Comparison of ENCODE assay signal across 13 cellular contexts in the genomic region with DNA sequence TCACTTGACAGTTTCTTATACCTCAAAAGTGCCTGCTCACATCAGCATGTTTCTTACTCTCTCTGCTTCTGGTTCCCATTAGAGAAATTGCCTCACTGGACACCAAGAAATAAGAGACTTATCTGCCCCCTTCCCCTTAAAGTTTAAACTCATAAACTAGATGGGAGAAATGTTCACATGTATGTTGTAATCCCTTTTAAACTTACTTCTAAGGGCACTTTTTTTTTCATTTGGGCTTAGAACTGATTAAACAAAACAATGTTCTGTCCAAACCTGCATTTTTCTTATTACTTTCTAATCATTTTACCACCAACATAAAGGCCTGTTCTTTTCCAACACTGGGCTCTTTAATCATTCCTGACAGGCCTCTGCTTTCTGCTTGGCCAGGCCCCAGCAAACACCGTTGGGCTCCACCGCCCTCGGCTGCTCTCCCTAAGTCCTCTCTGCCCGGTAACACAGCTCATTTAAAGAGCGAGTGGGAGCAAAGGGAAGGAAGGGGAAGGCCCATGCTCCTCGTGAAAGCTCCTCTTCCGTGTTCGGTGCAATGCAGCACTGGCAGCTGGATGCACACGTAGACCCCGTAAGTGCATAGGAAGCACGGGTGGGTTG. TPM values are rescaled to one million over a fixed set of nuclear protein-coding genes. Genes with fewer than 3 reads are reported as not detected.
DNase-seq lines count a peak whose midpoint lies in the region; ATAC-seq and TF ChIP-seq lines count a peak whose summit lies in the region.
"Had no signal": no experiment of that assay in that cellular context is flagged by ENCODE, and none has a peak within 500 bp of the region (broad histone marks: within the 10 kb centered on the region; RNA-seq: fewer than 3 reads in every experiment).

No MANE protein-coding gene starts in this region.

- peaks cover 16% of the 10 kb centered on the region for H3K4me1 ChIP-seq in ovary (ENCODE audit: insufficient read depth)
- H3K4me1 ChIP-seq: gastrocnemius medialis had no signal

- no peak for TF ChIP-seq CTCF in ovary (IDR thresholded peaks at IDR 0.05)

- H3K27me3 ChIP-seq in ovary, result no peaks in the 10 kb centered on the region

- no peak overlapping the region for H3K4me3 ChIP-seq in ovary
- H3K4me3 ChIP-seq: gastrocnemius medialis had no signal

- no peak for TF ChIP-seq POLR2A in ovary (IDR thresholded peaks at IDR 0.05)

- no peaks in the 10 kb centered on the region for H3K36me3 ChIP-seq in ovary
- H3K36me3 ChIP-seq: gastrocnemius medialis had no signal

- 3 to 8% (median 5%) methylated on average over 11 of the region's 11 CpGs for WGBS in ovary, 3 donors

- DNase-seq in COLO668 (lab: John Stamatoyannopoulos, UW; ENCODE audit: unreplicated experiment), result peak; percentile 60
- DNase-seq in SK-N-DZ (ENCODE audit: low spot score), result peak; percentile 85
- DNase-seq in fibroblast of the conjunctiva (ENCODE audit: low read depth), result peak; percentile 46
- DNase-seq in ovary, result peak; percentile 54 to 78 (median 65)
- no peak for DNase-seq in globus pallidus (ENCODE audit: low spot score)
- no peak for DNase-seq in superior temporal gyrus (ENCODE audit: extremely low spot score)
- DNase-seq: activated T-cell treated with anti-CD3 and anti-CD28 coated beads, Interleukin-2, amount 50 U/mL, for 24 hours; gastrocnemius medialis had no signal

- intact Hi-C loops in ovary (cut with DNase I), result loop anchor here in 1 of 4 donors (5.0 kb wide), 1 partner anchor 51 kb away; no protein-coding TSS in a partner anchor

- ATAC-seq in GM21737 (IDR thresholded peaks at IDR 0.05; ENCODE audit: unreplicated experiment) (no peak), HG03135 (IDR thresholded peaks at IDR 0.05; ENCODE audit: unreplicated experiment) (no peak)
- ATAC-seq: gastrocnemius medialis, Panc1 had no signal

- no peak for TF ChIP-seq EP300 in ovary (IDR thresholded peaks at IDR 0.05)

- H3K9me3 ChIP-seq in ovary, result no peaks in the 10 kb centered on the region
- H3K9me3 ChIP-seq: gastrocnemius medialis had no signal

- peak overlapping the region in 1 of 2 donors; percentile 51 for H3K27ac ChIP-seq in ovary
- H3K27ac ChIP-seq: gastrocnemius medialis had no signal

RNA-seq across cellular contexts. Expression of a gene that starts 53.4 kb away (rescaled TPM):
- polyA plus RNA-seq in SK-N-DZ (2014; cell fraction: cytosol; rRNA removed), result not detected in 2 replicates
- polyA plus RNA-seq in SK-N-DZ (2014; cell fraction: nucleus; rRNA removed), result 0.06 TPM in 1 of 2 replicates, not detected in the other
- total RNA-seq in ovary, result 10 to 100 TPM; 13.1 to 35.5 (median 31.8) TPM
- 10 to 100 TPM; 11.4 to 19.3 TPM for polyA plus RNA-seq in ovary
- total RNA-seq: HT-29, pulmonary artery endothelial cell had no signal

Comparison
In these comparisons a context has a peak if more than half of its experiments do, and no peak if none do; other contexts are left out.
1. DNase-seq: peak in COLO668 (single experiment), SK-N-DZ (single experiment), fibroblast of the conjunctiva (single experiment) and ovary (5 of 5); none in globus pallidus (single experiment) and superior temporal gyrus (single experiment).